Comparison of ENCODE assay signal across 1 cellular context in the genomic region with DNA sequence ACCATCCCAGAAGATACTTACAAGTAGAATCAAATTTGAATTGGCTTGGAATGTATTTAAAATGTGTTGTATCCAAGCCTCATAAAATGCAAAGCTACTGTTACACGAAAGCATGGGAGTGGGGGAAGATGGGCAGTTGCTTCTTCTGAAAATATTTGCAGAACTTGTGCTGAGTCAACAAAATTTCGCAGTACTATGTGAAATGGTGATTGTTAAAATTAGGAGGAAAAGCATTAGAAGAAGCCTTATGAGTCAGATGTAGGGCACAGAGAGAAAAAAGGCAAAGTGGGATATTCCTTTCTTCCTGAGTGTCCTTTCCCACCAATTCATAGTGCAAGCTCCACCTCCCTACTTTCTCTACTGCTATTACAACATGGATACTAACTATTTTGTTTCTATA.
TF ChIP-seq lines count a peak whose summit lies in the region.

No MANE protein-coding gene starts in this region.

TF ChIP-seq in A549, 52 proteins besides CTCF, POLR2A, EP300 and RAD21 (continued from another document):
- TF ChIP-seq ELK1 (IDR thresholded peaks at IDR 0.05; ENCODE audit: low read depth, low read length) (no peak), SMC3 (IDR thresholded peaks at IDR 0.05) (no peak), CHD2 (IDR thresholded peaks at IDR 0.05; ENCODE audit: low read length, partially characterized antibody) (no peak)
